17 cellular contexts compared by ENCODE assay signal in the genomic region with DNA sequence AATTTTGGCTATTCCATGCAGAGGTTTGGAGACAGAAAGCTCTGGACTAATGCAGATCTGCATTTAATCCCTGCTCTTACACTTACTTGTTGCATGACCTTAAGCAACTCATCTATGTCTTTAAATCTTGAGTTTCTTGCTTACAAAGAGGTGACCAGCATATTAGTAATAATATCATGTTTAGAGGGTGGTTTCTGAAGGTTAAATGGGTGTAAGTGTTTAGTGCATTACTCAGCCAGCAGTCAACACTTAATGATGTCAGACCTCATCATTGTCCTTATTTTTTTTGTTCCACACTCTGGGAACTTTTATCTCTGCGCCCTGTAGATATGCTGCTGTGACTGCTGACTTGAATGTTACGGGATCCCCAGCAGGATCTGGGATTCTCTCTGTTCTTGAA. TPM values are rescaled to one million over a fixed set of nuclear protein-coding genes. Genes with fewer than 3 reads are reported as not detected.
DNase-seq lines count a peak whose midpoint lies in the region; ATAC-seq and TF ChIP-seq lines count a peak whose summit lies in the region.
"Had no signal": no experiment of that assay in that cellular context is flagged by ENCODE, and none has a peak within 500 bp of the region (broad histone marks: within the 10 kb centered on the region; RNA-seq: fewer than 3 reads in every experiment).

No MANE protein-coding gene starts in this region.

- 47% methylated on average over 2 of the region's 2 CpGs for WGBS in mammary epithelial cell (ENCODE audit: low coverage, missing lambda C conversion rate)

- intact Hi-C loops in mammary epithelial cell (cut with micrococcal nuclease) (loop anchor here (1.0 kb wide), 1 partner anchor 55 kb away; no protein-coding TSS in a partner anchor), MCF 10A (cut with micrococcal nuclease) (no loop called here)
- intact Hi-C loops in CD8-positive, alpha-beta T cell (cut with DNase I, micrococcal nuclease) = no loop called here

- H3K79me2 ChIP-seq in mammary epithelial cell (ENCODE audit: insufficient read depth, low read length) (no peaks in the 10 kb centered on the region), fibroblast of lung (ENCODE audit: control insufficient read depth, insufficient read depth, low read length) (no peaks in the 10 kb centered on the region)

- H3K9me3 ChIP-seq in mammary epithelial cell (replicated peaks; ENCODE audit: insufficient read depth, low read length) (no peaks in the 10 kb centered on the region), fibroblast of lung (ENCODE audit: control insufficient read depth, insufficient read depth, low read depth, low read length) (no peaks in the 10 kb centered on the region)
- no peaks in the 10 kb centered on the region for H3K9me3 ChIP-seq in CD8-positive, alpha-beta T cell (ENCODE audit: low read length)
- H3K9me3 ChIP-seq: colonic mucosa, esophagus muscularis mucosa, left lung, thyroid gland had no signal

- H3K27me3 Mint-ChIP-seq in MCF 10A (ENCODE audit: insufficient read depth, unreplicated experiment) = no peaks in the 10 kb centered on the region
- no peaks in the 10 kb centered on the region for H3K27me3 Mint-ChIP-seq in CD8-positive, alpha-beta T cell (ENCODE audit: low read depth)
- H3K27me3 Mint-ChIP-seq: progenitor cell of endocrine pancreas had no signal

- no TSS peak for BruUV-seq in mammary epithelial cell (replicated peaks; lab: Mats Ljungman, UMichigan)
- BruUV-seq in MCF 10A (replicated peaks; lab: Mats Ljungman, UMichigan) = no TSS peak

- ATAC-seq in stimulated activated effector memory CD8-positive, alpha-beta T cell treated with anti-CD3 and anti-CD28 coated beads, Interleukin-12 subunit alpha, Interleukin-12 subunit beta, amount 100 ng/mL, for 72 hours = peak; percentile 67
- ATAC-seq in CD8-positive, alpha-beta T cell = no peak
- ATAC-seq: left lung had no signal

- peaks cover 29% of the 10 kb centered on the region for H3K4me1 ChIP-seq in mammary epithelial cell (ENCODE audit: insufficient read depth, low read length)
- H3K4me1 ChIP-seq in fibroblast of lung (ENCODE audit: control insufficient read depth, extremely low read depth, insufficient read depth, low read length) = peaks cover 8% of the 10 kb centered on the region
- H3K4me1 ChIP-seq in CD8-positive, alpha-beta T cell (ENCODE audit: insufficient read depth, low read length) = no peaks in the 10 kb centered on the region
- H3K4me1 ChIP-seq: esophagus muscularis mucosa, thyroid gland had no signal

- H3K36me3 ChIP-seq in mammary epithelial cell (ENCODE audit: insufficient read depth, low read length) (no peaks in the 10 kb centered on the region), fibroblast of lung (ENCODE audit: control insufficient read depth, insufficient read depth, low read length) (no peaks in the 10 kb centered on the region)
- H3K36me3 ChIP-seq in CD8-positive, alpha-beta T cell (ENCODE audit: insufficient read depth, low read length) = no peaks in the 10 kb centered on the region
- H3K36me3 ChIP-seq: colonic mucosa, esophagus muscularis mucosa, left lung, thyroid gland had no signal

- no peak overlapping the region for H2AFZ ChIP-seq in mammary epithelial cell (ENCODE audit: low read depth, low read length)
- H2AFZ ChIP-seq in fibroblast of lung (ENCODE audit: low read length) = no peak overlapping the region

- no peak overlapping the region for H3K27ac Mint-ChIP-seq in MCF 10A (ENCODE audit: low read depth, unreplicated experiment)
- H3K27ac Mint-ChIP-seq in stimulated activated effector memory CD8-positive, alpha-beta T cell treated with anti-CD3 and anti-CD28 coated beads, Interleukin-12 subunit alpha, Interleukin-12 subunit beta, amount 100 ng/mL, for 72 hours = no peak overlapping the region
- H3K27ac Mint-ChIP-seq in CD8-positive, alpha-beta T cell = no peak overlapping the region
- H3K27ac Mint-ChIP-seq: progenitor cell of endocrine pancreas had no signal

- TF ChIP-seq CTCF in mammary epithelial cell (conservative IDR thresholded peaks at IDR 0.05 in 1 of 2, IDR thresholded peaks at IDR 0.05 in 1 of 2; ENCODE audit: extremely low read depth in 1 of 2, insufficient read depth in 1 of 2, low read depth in 1 of 2, low read length in 2 of 2) (no peak), MCF 10A (IDR thresholded peaks at IDR 0.05; ENCODE audit: unreplicated experiment) (no peak), RWPE1 (conservative IDR thresholded peaks at IDR 0.05; ENCODE audit: low read depth) (no peak), fibroblast of lung (conservative IDR thresholded peaks at IDR 0.05 in 1 of 2, IDR thresholded peaks at IDR 0.05 in 1 of 2; ENCODE audit: low read depth in 1 of 2, low read length in 2 of 2) (no peak)
- no peak for TF ChIP-seq CTCF in CD8-positive, alpha-beta T cell (IDR thresholded peaks at IDR 0.05)

- in situ Hi-C loops in mammary epithelial cell (cut with MboI; ENCODE audit: low sequenced_read_pairs in 2 of 2) = no loop called here

- H3K4me3 ChIP-seq in mammary epithelial cell (replicated peaks in 1 of 3; ENCODE audit: insufficient read depth in 1 of 3, low read depth in 2 of 3, low read length in 3 of 3) (no peak overlapping the region), fibroblast of lung (replicated peaks in 1 of 4; ENCODE audit: control extremely low read depth in 1 of 4, insufficient read depth in 1 of 4, low read depth in 3 of 4, low read length in 4 of 4) (no peak overlapping the region)
- H3K4me3 ChIP-seq in CD8-positive, alpha-beta T cell (ENCODE audit: low read depth, low read length) = no peak overlapping the region
- H3K4me3 ChIP-seq: colonic mucosa, esophagus muscularis mucosa, left lung, thyroid gland had no signal

- H3K27me3 ChIP-seq in mammary epithelial cell (ENCODE audit: insufficient read depth, low read length) = no peaks in the 10 kb centered on the region
- H3K27me3 ChIP-seq in fibroblast of lung (ENCODE audit: control insufficient read depth, insufficient read depth, low read length) = no peaks in the 10 kb centered on the region
- no peaks in the 10 kb centered on the region for H3K27me3 ChIP-seq in CD8-positive, alpha-beta T cell (ENCODE audit: insufficient read depth, low read length)
- H3K27me3 ChIP-seq: colonic mucosa, left lung, thyroid gland had no signal

- H3K4me1 Mint-ChIP-seq in MCF 10A (ENCODE audit: insufficient read depth, unreplicated experiment) = peaks cover 9% of the 10 kb centered on the region
- peaks cover 24% of the 10 kb centered on the region for H3K4me1 Mint-ChIP-seq in stimulated activated effector memory CD8-positive, alpha-beta T cell treated with anti-CD3 and anti-CD28 coated beads, Interleukin-12 subunit alpha, Interleukin-12 subunit beta, amount 100 ng/mL, for 72 hours
- no peaks in the 10 kb centered on the region for H3K4me1 Mint-ChIP-seq in CD8-positive, alpha-beta T cell (ENCODE audit: low read depth)

- no peak overlapping the region for H3K4me2 ChIP-seq in mammary epithelial cell (ENCODE audit: insufficient read depth, low read depth, low read length)
- no peak overlapping the region for H3K4me2 ChIP-seq in fibroblast of lung (ENCODE audit: extremely low read depth, insufficient read depth, low read length)

- H3K4me3 Mint-ChIP-seq in MCF 10A (ENCODE audit: unreplicated experiment) = no peak overlapping the region
- no peak overlapping the region for H3K4me3 Mint-ChIP-seq in stimulated activated effector memory CD8-positive, alpha-beta T cell treated with anti-CD3 and anti-CD28 coated beads, Interleukin-12 subunit alpha, Interleukin-12 subunit beta, amount 100 ng/mL, for 72 hours
- no peak overlapping the region for H3K4me3 Mint-ChIP-seq in CD8-positive, alpha-beta T cell

- CTCF ChIA-PET in mammary epithelial cell (lab: Charles Lee; ENCODE audit: low non-redundant PET) = interaction anchor here (0.6 kb wide), 1 partner anchor 9 kb away, joined by 4 read pairs; no protein-coding TSS in a partner anchor
- CTCF ChIA-PET in MCF 10A (lab: Yijun Ruan, JAX) = no interaction called here
- CTCF ChIA-PET in RWPE1 (lab: Yijun Ruan, JAX) = interaction anchor here (0.5 to 0.6 kb wide), 2 partner anchors 50 to 203 kb away, joined by 4 to 5 read pairs; no protein-coding TSS in a partner anchor
- CTCF ChIA-PET in CD8-positive, alpha-beta T cell (lab: Charles Lee) = no interaction called here

- H3K27ac ChIP-seq in mammary epithelial cell (ENCODE audit: insufficient read depth, low read depth, low read length) (no peak overlapping the region), RWPE1 (no peak overlapping the region), fibroblast of lung (ENCODE audit: insufficient read depth, low read length) (no peak overlapping the region)
- H3K27ac ChIP-seq in CD8-positive, alpha-beta T cell (ENCODE audit: low read depth, low read length) = no peak overlapping the region
- H3K27ac ChIP-seq: colonic mucosa, esophagus muscularis mucosa, left lung, thyroid gland had no signal

- H3K36me3 Mint-ChIP-seq in MCF 10A (ENCODE audit: insufficient read depth, unreplicated experiment) = no peaks in the 10 kb centered on the region
- H3K36me3 Mint-ChIP-seq in stimulated activated effector memory CD8-positive, alpha-beta T cell treated with anti-CD3 and anti-CD28 coated beads, Interleukin-12 subunit alpha, Interleukin-12 subunit beta, amount 100 ng/mL, for 72 hours = no peaks in the 10 kb centered on the region
- H3K36me3 Mint-ChIP-seq in CD8-positive, alpha-beta T cell = no peaks in the 10 kb centered on the region

- POLR2A ChIA-PET in MCF 10A (lab: Yijun Ruan, JAX) (no interaction called here), RWPE1 (lab: Yijun Ruan, JAX; ENCODE audit: low non-redundant PET) (no interaction called here)
- POLR2A ChIA-PET in CD8-positive, alpha-beta T cell (lab: Charles Lee) = no interaction called here

- dilution Hi-C loops in mammary epithelial cell (cut with HindIII; ENCODE audit: low sequenced_read_pairs) = no loop called here

- no peaks in the 10 kb centered on the region for H3K9me3 Mint-ChIP-seq in MCF 10A (ENCODE audit: unreplicated experiment)
- no peaks in the 10 kb centered on the region for H3K9me3 Mint-ChIP-seq in stimulated activated effector memory CD8-positive, alpha-beta T cell treated with anti-CD3 and anti-CD28 coated beads, Interleukin-12 subunit alpha, Interleukin-12 subunit beta, amount 100 ng/mL, for 72 hours
- H3K9me3 Mint-ChIP-seq in CD8-positive, alpha-beta T cell = no peaks in the 10 kb centered on the region

- H3K9ac ChIP-seq in mammary epithelial cell (ENCODE audit: insufficient read depth, low read length) = no peak overlapping the region
- no peak overlapping the region for H3K9ac ChIP-seq in fibroblast of lung (ENCODE audit: insufficient read depth, low read length)

- DNase-seq in mammary epithelial cell (peak; percentile 86), MCF 10A (ENCODE audit: unreplicated experiment) (no peak), RWPE1 (ENCODE audit: low spot score) (peak; percentile 72), fibroblast of lung (ENCODE audit: low read depth in 2 of 2) (peak; percentile 84 to 86), DMS 273 (lab: John Stamatoyannopoulos, UW; ENCODE audit: unreplicated experiment) (no peak), NCI-H345 treated with DMSO at 0.1 percent for 48 hours (lab: John Stamatoyannopoulos, UW; ENCODE audit: unreplicated experiment) (no peak)
- DNase-seq in stimulated activated effector memory CD8-positive, alpha-beta T cell treated with anti-CD3 and anti-CD28 coated beads, Interleukin-12 subunit alpha, Interleukin-12 subunit beta, amount 100 ng/mL, for 72 hours (ENCODE audit: low spot score in 2 of 2) = no peak
- no peak for DNase-seq in CD8-positive, alpha-beta T cell
- DNase-seq: activated CD4-positive, alpha-beta T cell treated with anti-CD3 and anti-CD28 coated beads, Interleukin-2, amount 50 U/mL, for 4 hours; activated T-cell treated with anti-CD3 and anti-CD28 coated beads, Interleukin-2, amount 50 U/mL, for 48 hours; colonic mucosa; left lung; SHP77 treated with DMSO at 0.1 percent for 48 hours; thyroid gland had no signal

- H4K20me1 ChIP-seq in mammary epithelial cell (ENCODE audit: insufficient read depth, low read length) (no peaks in the 10 kb centered on the region), fibroblast of lung (ENCODE audit: control insufficient read depth, extremely low read depth, insufficient read depth, low read length) (no peaks in the 10 kb centered on the region)

RNA-seq across cellular contexts. Expression of gene IL1RL1, which starts 1.7 kb away (rescaled TPM):
- total RNA-seq in mammary epithelial cell (1 to 10 TPM in 1 of 2 donors, not detected in 1; 5.5 TPM), MCF 10A (2022) (10.0 and 25.6 TPM in 2 replicates), fibroblast of lung (0.50 and 4.6 TPM in 2 replicates)
- polyA plus RNA-seq in mammary epithelial cell (0.09 TPM), fibroblast of lung (0.02 and 0.14 TPM in 2 replicates)
- polyA minus RNA-seq in mammary epithelial cell (not detected), fibroblast of lung (ENCODE audit: low replicate concordance) (not detected in 2 replicates)
- polyA plus RNA-seq in fibroblast of lung (2012) = not detected in 2 replicates
- not detected for total RNA-seq in CD8-positive, alpha-beta T cell
- total RNA-seq: A673, progenitor cell of endocrine pancreas had no signal

RNA-seq across cellular contexts. Expression of gene IL18R1, which starts 42.6 kb away (rescaled TPM):
- total RNA-seq in mammary epithelial cell = 1 to 10 TPM; 1.2 to 3.9 TPM
- 0.35 TPM for polyA plus RNA-seq in mammary epithelial cell
- not detected for polyA minus RNA-seq in mammary epithelial cell
- 3.5 and 6.7 TPM in 2 replicates for total RNA-seq in MCF 10A (2022)
- total RNA-seq in fibroblast of lung = 0.50 and 5.4 TPM in 2 replicates
- polyA plus RNA-seq in fibroblast of lung = 0.10 and 0.18 TPM in 2 replicates
- 0.10 and 0.17 TPM in 2 replicates for polyA plus RNA-seq in fibroblast of lung (2012)
- polyA minus RNA-seq in fibroblast of lung (ENCODE audit: low replicate concordance) = not detected in 2 replicates
- total RNA-seq in CD8-positive, alpha-beta T cell = 1 to 10 TPM; 7.0 to 7.7 TPM
- total RNA-seq: A673 had no signal

Comparison
In these comparisons a context has a peak if more than half of its experiments do, and no peak if none do; other contexts are left out.
1. DNase-seq: peak in mammary epithelial cell (single experiment), RWPE1 (single experiment) and fibroblast of lung (2 of 2); none in MCF 10A (single experiment), stimulated activated effector memory CD8-positive, alpha-beta T cell treated with anti-CD3 and anti-CD28 coated beads, Interleukin-12 subunit alpha, Interleukin-12 subunit beta, amount 100 ng/mL, for 72 hours (0 of 2), CD8-positive, alpha-beta T cell (0 of 7), DMS 273 (single experiment) and NCI-H345 treated with DMSO at 0.1 percent for 48 hours (single experiment).
2. CTCF ChIA-PET loops: an anchor here in mammary epithelial cell (0.6 kb wide) and RWPE1 (0.5 to 0.6 kb wide); none called in MCF 10A and CD8-positive, alpha-beta T cell.